ENCODE assay signal across 8 cellular contexts in the genomic region with DNA sequence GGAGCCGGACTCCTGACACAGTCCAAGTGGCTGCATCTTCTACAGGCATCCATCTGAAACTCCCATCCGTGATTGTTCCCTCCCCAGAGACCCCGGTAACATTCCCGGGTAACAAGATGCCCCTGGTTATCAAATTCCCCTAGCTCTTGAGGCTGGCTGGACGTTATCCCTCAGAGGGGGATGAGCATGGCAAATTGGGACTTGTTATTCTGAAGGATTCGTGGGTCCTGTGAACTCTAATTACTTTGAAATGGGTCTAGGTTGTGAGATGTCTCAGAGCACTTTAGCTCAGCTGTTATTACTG. TPM values are rescaled to one million over a fixed set of nuclear protein-coding genes. Genes with fewer than 3 reads are reported as not detected.
DNase-seq lines count a peak whose midpoint lies in the region; ATAC-seq and TF ChIP-seq lines count a peak whose summit lies in the region.

No MANE protein-coding gene starts in this region.

- peak overlapping the region; percentile 55 to 61 for H3K4me3 ChIP-seq in right atrium auricular region
- peak overlapping the region; percentile 54 to 63 for H3K4me3 ChIP-seq in cardiac fibroblast (replicated peaks in 1 of 2; ENCODE audit: low read depth in 2 of 2, low read length in 2 of 2)
- H3K4me3 ChIP-seq in mucosa of descending colon, result peak overlapping the region; percentile 30

- H3K27ac ChIP-seq in right atrium auricular region, result peak overlapping the region; percentile 92 to 95

- H3K4me1 ChIP-seq in right atrium auricular region (peaks cover 0 to 14% of the 10 kb centered on the region in 2 donors), mucosa of descending colon (ENCODE audit: low read depth) (peaks cover 4% of the 10 kb centered on the region)

- no peaks in the 10 kb centered on the region for H3K36me3 ChIP-seq in right atrium auricular region
- H3K36me3 ChIP-seq in mucosa of descending colon (ENCODE audit: low read depth), result no peaks in the 10 kb centered on the region

- intact Hi-C loops in Right ventricle myocardium inferior (cut with DNase I) (no loop called here), mucosa of descending colon (cut with DNase I, micrococcal nuclease) (no loop called here)

- ATAC-seq in Right ventricle myocardium inferior (no peak), mucosa of descending colon (no peak)

- no peaks in the 10 kb centered on the region for H3K27me3 ChIP-seq in right atrium auricular region

- H3K9me3 ChIP-seq in right atrium auricular region, result no peaks in the 10 kb centered on the region
- H3K9me3 ChIP-seq in mucosa of descending colon, result no peaks in the 10 kb centered on the region

- DNase-seq in right atrium auricular region (ENCODE audit: low spot score) (no peak), Right ventricle myocardium inferior (ENCODE audit: missing footprints) (no peak), cardiac fibroblast (ENCODE audit: low read depth in 2 of 2) (no peak), mucosa of descending colon (no peak), NCI-H1436 (lab: John Stamatoyannopoulos, UW) (no peak), amygdala (lab: John Stamatoyannopoulos, UW) (no peak), GM19240 (ENCODE audit: insufficient read length, low spot score) (no peak)
- DNase-seq in activated effector memory CD4-positive, alpha-beta T cell treated with Interleukin-2 at 50 U/mL for 16 hours, result no peak

- no peak for TF ChIP-seq CTCF in right atrium auricular region (IDR thresholded peaks at IDR 0.05)
- no peak for TF ChIP-seq CTCF in cardiac fibroblast (IDR thresholded peaks at IDR 0.05; ENCODE audit: low read depth, low read length)
- TF ChIP-seq CTCF in mucosa of descending colon (IDR thresholded peaks at IDR 0.05), result no peak

RNA-seq across cellular contexts. Expression of gene PAN2, which starts 0.6 kb away (rescaled TPM):
- 10 to 100 TPM; 14.5 to 18.4 TPM for total RNA-seq in right atrium auricular region
- 45.1 TPM for total RNA-seq in Right ventricle myocardium inferior
- total RNA-seq in mucosa of descending colon, result 10 to 100 TPM; 61.4 to 73.5 (median 61.9) TPM

RNA-seq across cellular contexts. Expression of gene IL23A, which starts 4.2 kb away (rescaled TPM):
- not detected for total RNA-seq in right atrium auricular region
- not detected for total RNA-seq in Right ventricle myocardium inferior
- under 1 TPM in 1 of 3 donors, not detected in 2; 0.55 TPM for total RNA-seq in mucosa of descending colon

RNA-seq across cellular contexts. Expression of gene CNPY2, which starts 18.7 kb away (rescaled TPM):
- total RNA-seq in right atrium auricular region (10 to 100 TPM; 37.0 to 55.2 TPM), Right ventricle myocardium inferior (36.5 TPM), mucosa of descending colon (10 to 100 TPM; 75.5 to 79.3 (median 77.7) TPM)

RNA-seq across cellular contexts. Expression of gene STAT2, which starts 25.5 kb away (rescaled TPM):
- 10 to 100 TPM; 28.3 to 41.0 TPM for total RNA-seq in right atrium auricular region
- total RNA-seq in Right ventricle myocardium inferior, result 31.6 TPM
- total RNA-seq in mucosa of descending colon, result 100 to 1,000 TPM in 1 of 3 donors, 10 to 100 TPM in 2; 82.9 to 112 (median 95.7) TPM

RNA-seq across cellular contexts. Expression of gene APOF, which starts 28.2 kb away (rescaled TPM):
- not detected for total RNA-seq in right atrium auricular region
- total RNA-seq in Right ventricle myocardium inferior, result not detected
- total RNA-seq in mucosa of descending colon, result not detected
